Comparison of ENCODE assay signal across 18 cellular contexts in the genomic region with DNA sequence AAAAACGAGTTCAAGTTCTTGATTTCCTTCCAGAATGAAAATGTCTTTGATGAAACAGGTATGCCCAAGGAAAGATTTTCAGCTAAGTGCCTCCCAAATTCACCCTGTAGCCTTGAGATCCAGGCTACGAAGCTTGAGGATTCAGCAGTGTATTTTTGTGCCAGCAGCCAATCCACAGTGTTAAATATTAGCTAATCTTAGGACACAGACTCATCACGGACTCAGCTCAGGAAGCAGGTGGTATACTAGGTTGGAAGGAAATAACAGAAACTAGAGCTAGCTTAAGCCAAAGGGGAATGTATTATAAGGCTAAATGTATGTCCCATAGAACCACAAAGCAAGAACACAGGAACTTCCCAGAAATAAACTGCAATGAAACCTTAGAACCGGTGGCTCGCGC.
"Had no signal": no experiment of that assay in that cellular context is flagged by ENCODE, and none has a peak within 500 bp of the region (broad histone marks: within the 10 kb centered on the region; RNA-seq: fewer than 3 reads in every experiment).

No MANE protein-coding gene starts in this region.

- FAIRE-seq: endometrium, frontal cortex had no signal

- ATAC-seq: activated CD4-positive, CD25-positive, alpha-beta regulatory T cell treated with anti-CD3 and anti-CD28 coated beads, Interleukin-2, amount 50 U/mL, for 24 hours; activated T-cell treated with anti-CD3 and anti-CD28 coated beads, Interleukin-2, amount 50 U/mL, for 4 hours; stimulated activated memory B cell treated with anti-CD40 and anti-IgM and Interleukin-4, amounts not matched to agents 10 μg/mL and 1 μg/mL and 100 μg/mL, for 72 hours; upper lobe of right lung had no signal

- H3K9me3 ChIP-seq: sigmoid colon, spleen, upper lobe of right lung had no signal

- H3K4me1 ChIP-seq: sigmoid colon, spleen, upper lobe of right lung had no signal

- H3K36me3 Mint-ChIP-seq: activated naive CD4-positive, alpha-beta T cell treated with anti-CD3 and anti-CD28 coated beads, Interleukin-2, amount 10 ng/mL, durations not matched to agents 7 days and 5 days; stimulated activated memory B cell treated with anti-CD40 and anti-IgM and Interleukin-4, amounts not matched to agents 10 μg/mL and 1 μg/mL and 100 μg/mL, for 72 hours had no signal

- H3K36me3 ChIP-seq: sigmoid colon, spleen, upper lobe of right lung had no signal

- H3K4me3 ChIP-seq: coronary artery, sigmoid colon, spleen, upper lobe of right lung had no signal

- H3K27ac ChIP-seq: coronary artery, sigmoid colon, spleen, upper lobe of right lung had no signal

- H3K27ac Mint-ChIP-seq: activated CD4-positive, alpha-beta T cell treated with anti-CD3 and anti-CD28 coated beads, Interleukin-2, amount 10 ng/mL, durations not matched to agents 7 days and 5 days; activated naive CD4-positive, alpha-beta T cell treated with anti-CD3 and anti-CD28 coated beads, Interleukin-2, amount 10 ng/mL, durations not matched to agents 7 days and 5 days; nephron; stimulated activated memory B cell treated with anti-CD40 and anti-IgM and Interleukin-4, amounts not matched to agents 10 μg/mL and 1 μg/mL and 100 μg/mL, for 72 hours; T-helper 1 cell treated with Interleukin-12 subunit alpha and Interleukin-12 subunit beta and Interleukin-4 antibody, amounts not matched to agents 30 μg/mL and 1 μg/mL, for 36 hours had no signal

- H3K9me3 Mint-ChIP-seq: activated CD4-positive, alpha-beta T cell treated with anti-CD3 and anti-CD28 coated beads, Interleukin-2, amount 10 ng/mL, durations not matched to agents 7 days and 5 days; activated naive CD4-positive, alpha-beta T cell treated with anti-CD3 and anti-CD28 coated beads, Interleukin-2, amount 10 ng/mL, durations not matched to agents 7 days and 5 days; activated T-cell treated with anti-CD3 and anti-CD28 coated beads, Interleukin-2, amount 50 U/mL, for 4 hours; nephron; stimulated activated memory B cell treated with anti-CD40 and anti-IgM and Interleukin-4, amounts not matched to agents 10 μg/mL and 1 μg/mL and 100 μg/mL, for 72 hours; T-helper 1 cell treated with Interleukin-12 subunit alpha and Interleukin-12 subunit beta and Interleukin-4 antibody, amounts not matched to agents 30 μg/mL and 1 μg/mL, for 36 hours had no signal

- DNase-seq: activated CD4-positive, alpha-beta T cell treated with anti-CD3 and anti-CD28 coated beads, Interleukin-2, amount 10 ng/mL, durations not matched to agents 7 days and 5 days; activated CD8-positive, alpha-beta memory T cell treated with anti-CD3 and anti-CD28 coated beads, Interleukin-2, amount 50 U/mL, for 4 hours; activated naive CD4-positive, alpha-beta T cell treated with anti-CD3 and anti-CD28 coated beads, Interleukin-2, amount 10 ng/mL, durations not matched to agents 7 days and 5 days; activated T-cell treated with anti-CD3 and anti-CD28 coated beads, Interleukin-2, amount 50 U/mL, for 4 hours; aorta; erythroblast; head of caudate nucleus; sigmoid colon; spleen; stimulated activated CD4-positive, alpha-beta T cell treated with anti-CD3 and anti-CD28 coated beads, Interleukin-4, amount 100 ng/mL, for 4 hours; upper lobe of right lung had no signal
